ENCODE assay signal across 21 cellular contexts in the genomic region with DNA sequence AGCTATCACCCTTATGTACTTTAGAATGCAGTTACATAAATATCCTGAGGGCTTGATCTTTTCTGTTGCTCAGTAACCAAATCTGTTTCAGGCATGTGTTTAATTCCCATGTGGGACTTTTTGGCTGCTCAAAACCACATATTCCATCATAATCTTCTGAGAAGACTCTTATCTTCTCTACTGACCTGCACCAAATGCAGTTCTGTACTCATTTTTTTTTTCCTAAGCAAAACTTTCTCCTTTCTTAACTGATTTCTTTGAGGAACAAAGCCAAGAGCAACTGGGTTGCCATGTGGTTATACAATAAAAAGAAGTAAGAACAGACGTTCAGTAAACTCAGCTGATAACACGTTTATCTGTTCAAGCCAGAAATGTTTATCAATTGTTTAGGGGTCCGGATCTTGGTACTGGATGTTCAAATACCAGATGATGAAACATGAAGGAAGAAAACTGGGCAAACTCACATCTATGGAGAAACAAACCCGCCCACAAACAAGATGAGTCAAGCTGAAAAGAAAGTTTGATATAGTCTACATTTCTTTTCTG. TPM values are rescaled to one million over a fixed set of nuclear protein-coding genes. Genes with fewer than 3 reads are reported as not detected.
A peak's percentile ranks its signal among the peaks of the same experiment; 100 is the strongest.
DNase-seq lines count a peak whose midpoint lies in the region; ATAC-seq and TF ChIP-seq lines count a peak whose summit lies in the region.
"Had no signal": no experiment of that assay in that cellular context is flagged by ENCODE, and none has a peak within 500 bp of the region (broad histone marks: within the 10 kb centered on the region; RNA-seq: fewer than 3 reads in every experiment).

No MANE protein-coding gene starts in this region.

- H3K27ac Mint-ChIP-seq in activated naive CD4-positive, alpha-beta T cell treated with anti-CD3 and anti-CD28 coated beads, Interleukin-2, amount 10 ng/mL, durations not matched to agents 7 days and 5 days, result no peak overlapping the region
- H3K27ac Mint-ChIP-seq: natural killer cell had no signal

- peaks cover 18% of the 10 kb centered on the region for H3K9me3 Mint-ChIP-seq in activated naive CD4-positive, alpha-beta T cell treated with anti-CD3 and anti-CD28 coated beads, Interleukin-2, amount 10 ng/mL, durations not matched to agents 7 days and 5 days
- H3K9me3 Mint-ChIP-seq: natural killer cell had no signal

- ATAC-seq in left lung, result peak; percentile 40
- ATAC-seq in HG03378 (IDR thresholded peaks at IDR 0.05; ENCODE audit: unreplicated experiment), result no peak
- ATAC-seq: natural killer cell had no signal

- peak; percentile 61 for DNase-seq in Jurkat, Clone E6-1 (ENCODE audit: low read depth, low spot score)
- no peak for DNase-seq in esophagus squamous epithelium (lab: John Stamatoyannopoulos, UW)
- no peak for DNase-seq in left lung
- DNase-seq in uterus, result peak in 1 of 2 donors; percentile 28
- no peak for DNase-seq in stimulated activated CD4-positive, alpha-beta T cell treated with anti-CD3 and anti-CD28 coated beads, Interleukin-12 subunit alpha, Interleukin-12 subunit beta, amount 100 ng/mL, for 4 hours
- DNase-seq in activated naive CD4-positive, alpha-beta T cell treated with anti-CD3 and anti-CD28 coated beads, Interleukin-2, amount 10 ng/mL, durations not matched to agents 7 days and 5 days, result no peak
- DNase-seq: activated CD4-positive, alpha-beta T cell treated with anti-CD3 and anti-CD28 coated beads, Interleukin-2, amount 50 U/mL, for 1 hour; activated effector memory CD4-positive, alpha-beta T cell treated with anti-CD3 and anti-CD28 coated beads, Interleukin-2, amount 50 U/mL, for 16 hours; amniotic stem cell; central memory CD4-positive, alpha-beta T cell; effector CD4-positive, alpha-beta T cell; GM23248; hypothalamus; kidney; mesendoderm; natural killer cell; NCI-H2081 treated with DMSO at 0.1 percent for 48 hours; NCI-H510A treated with DMSO at 0.1 percent for 48 hours had no signal

- no peaks in the 10 kb centered on the region for H3K4me1 Mint-ChIP-seq in activated naive CD4-positive, alpha-beta T cell treated with anti-CD3 and anti-CD28 coated beads, Interleukin-2, amount 10 ng/mL, durations not matched to agents 7 days and 5 days
- H3K4me1 Mint-ChIP-seq: natural killer cell had no signal

- H3K36me3 ChIP-seq in esophagus squamous epithelium (no peaks in the 10 kb centered on the region), left lung (no peaks in the 10 kb centered on the region), uterus (no peaks in the 10 kb centered on the region)
- H3K36me3 ChIP-seq: esophagus muscularis mucosa, prostate gland had no signal

- H3K4me3 ChIP-seq in Jurkat, Clone E6-1 (ENCODE audit: low read length), result no peak overlapping the region
- H3K4me3 ChIP-seq in esophagus squamous epithelium (no peak overlapping the region), left lung (no peak overlapping the region), uterus (no peak overlapping the region)
- H3K4me3 ChIP-seq: esophagus muscularis mucosa, GM23248, prostate gland had no signal

- TF ChIP-seq CTCF in esophagus squamous epithelium (IDR thresholded peaks at IDR 0.05), result no peak
- TF ChIP-seq CTCF in left lung (IDR thresholded peaks at IDR 0.05), result no peak
- TF ChIP-seq CTCF in uterus (IDR thresholded peaks at IDR 0.05), result no peak

- H3K9me3 ChIP-seq in esophagus squamous epithelium (peaks cover 0 to 2% (median 0%) of the 10 kb centered on the region in 3 donors), left lung (no peaks in the 10 kb centered on the region), uterus (no peaks in the 10 kb centered on the region)
- H3K9me3 ChIP-seq: prostate gland had no signal

- peaks cover 0 to 11% (median 0%) of the 10 kb centered on the region in 3 donors for H3K4me1 ChIP-seq in esophagus squamous epithelium
- no peaks in the 10 kb centered on the region for H3K4me1 ChIP-seq in left lung
- no peaks in the 10 kb centered on the region for H3K4me1 ChIP-seq in uterus
- H3K4me1 ChIP-seq: prostate gland had no signal

- H3K27me3 ChIP-seq in esophagus squamous epithelium (no peaks in the 10 kb centered on the region), left lung (peaks cover 0 to 13% of the 10 kb centered on the region in 2 donors), uterus (no peaks in the 10 kb centered on the region)

- H3K36me3 Mint-ChIP-seq in activated naive CD4-positive, alpha-beta T cell treated with anti-CD3 and anti-CD28 coated beads, Interleukin-2, amount 10 ng/mL, durations not matched to agents 7 days and 5 days, result no peaks in the 10 kb centered on the region
- H3K36me3 Mint-ChIP-seq: natural killer cell had no signal

- no peaks in the 10 kb centered on the region for H3K27me3 Mint-ChIP-seq in activated naive CD4-positive, alpha-beta T cell treated with anti-CD3 and anti-CD28 coated beads, Interleukin-2, amount 10 ng/mL, durations not matched to agents 7 days and 5 days

- CTCF ChIA-PET in activated naive CD4-positive, alpha-beta T cell treated with anti-CD3 and anti-CD28 coated beads, Interleukin-2, amount 10 ng/mL, durations not matched to agents 7 days and 5 days (lab: Charles Lee), result interaction anchor here (0.7 kb wide), 1 partner anchor 248 kb away, joined by 3 read pairs; no protein-coding TSS in a partner anchor

- H3K27ac ChIP-seq in esophagus squamous epithelium (peak overlapping the region in 3 of 4 donors; percentile 17 to 51 (median 28)), left lung (no peak overlapping the region), uterus (peak overlapping the region; percentile 53 to 54)
- H3K27ac ChIP-seq: GM23248, prostate gland had no signal

- intact Hi-C loops in esophagus squamous epithelium (cut with DNase I), result no loop called here
- intact Hi-C loops in left lung (cut with DNase I), result no loop called here
- intact Hi-C loops in uterus (cut with DNase I; ENCODE audit: low total_unique reads), result no loop called here

- TF ChIP-seq POLR2A in esophagus squamous epithelium (IDR thresholded peaks at IDR 0.05) (no peak), uterus (IDR thresholded peaks at IDR 0.05) (no peak)

- WGBS in esophagus squamous epithelium, 2 donors, result 12 to 14% methylated on average over 4 of the region's 4 CpGs

- H3K4me3 Mint-ChIP-seq in activated naive CD4-positive, alpha-beta T cell treated with anti-CD3 and anti-CD28 coated beads, Interleukin-2, amount 10 ng/mL, durations not matched to agents 7 days and 5 days, result no peak overlapping the region
- H3K4me3 Mint-ChIP-seq: natural killer cell had no signal

RNA-seq across cellular contexts. Expression of gene TMEM132C, which starts 50.1 kb away (rescaled TPM):
- not detected for polyA plus RNA-seq in Jurkat, Clone E6-1 (2012; ENCODE audit: insufficient read depth, insufficient read length)
- total RNA-seq in esophagus squamous epithelium (1 to 10 TPM in 1 of 4 donors, under 1 TPM in 3; 0.13 to 7.6 (median 0.37) TPM), left lung (under 1 TPM; 0.50 to 0.61 TPM), uterus (10 to 100 TPM in 1 of 4 donors, 1 to 10 TPM in 2, under 1 TPM in 1; 0.26 to 48.3 (median 5.0) TPM)
- total RNA-seq: GM23248 had no signal
- polyA plus RNA-seq: GM23248 had no signal

Comparison
In these comparisons a context has a peak if more than half of its experiments do, and no peak if none do; other contexts are left out.
1. H3K27ac ChIP-seq: peak in esophagus squamous epithelium (3 of 4) and uterus (2 of 2); none in left lung (0 of 2).